Comparison of ENCODE assay signal across 17 cellular contexts in genomic region chr4:156559346-156559745, GRCh38.
"Had no signal": no experiment of that assay in that cellular context is flagged by ENCODE, and none has a peak within 500 bp of the region (broad histone marks: within the 10 kb centered on the region; RNA-seq: fewer than 3 reads in every experiment).

No MANE protein-coding gene starts in this region.

- H3K4me3 ChIP-seq: breast epithelium, upper lobe of right lung had no signal

- DNase-seq: activated CD4-positive, alpha-beta memory T cell treated with anti-CD3 and anti-CD28 coated beads for 36 hours; activated naive CD8-positive, alpha-beta T cell treated with anti-CD3 and anti-CD28 coated beads, Interleukin-2, amount 10 ng/mL, durations not matched to agents 7 days and 5 days; anterior cingulate cortex; endodermal cell; foreskin keratinocyte; head of caudate nucleus; left colon; natural killer cell; nucleus accumbens; stimulated activated CD4-positive, alpha-beta T cell treated with anti-CD3 and anti-CD28 coated beads, Interleukin-2, amount 100 ng/mL, for 48 hours; stimulated activated naive CD4-positive, alpha-beta T cell treated with Interleukin-2 at 50 U/mL for 16 hours; T1000; upper lobe of right lung had no signal

- ATAC-seq: esophagus mucosa, foreskin keratinocyte, left colon, natural killer cell, sciatic nerve, upper lobe of right lung had no signal

- H3K36me3 ChIP-seq: breast epithelium, upper lobe of right lung had no signal

- H3K4me1 ChIP-seq: breast epithelium, upper lobe of right lung had no signal

- H3K27me3 ChIP-seq: breast epithelium, foreskin keratinocyte, upper lobe of right lung had no signal

- H3K27ac ChIP-seq: breast epithelium, foreskin keratinocyte, upper lobe of right lung, VCaP had no signal

- H3K9me3 ChIP-seq: breast epithelium, upper lobe of right lung had no signal
